ENCODE assay signal across 2 cellular contexts in genomic region chr9:128870941-128871265, GRCh38. TPM values are rescaled to one million over a fixed set of nuclear protein-coding genes. Genes with fewer than 3 reads are reported as not detected.
"Had no signal": no experiment of that assay in that cellular context is flagged by ENCODE, and none has a peak within 500 bp of the region (broad histone marks: within the 10 kb centered on the region; RNA-seq: fewer than 3 reads in every experiment).

No MANE protein-coding gene starts in this region.

RNA-seq across cellular contexts. Expression of gene PHYHD1, which starts 49.9 kb away (rescaled TPM):
- total RNA-seq: SJSA1 had no signal
- polyA plus RNA-seq: SK-N-SH had no signal
